In genomic region chr9:121233906-121234901, GRCh38 we compare ENCODE assay signal across 12 cellular contexts. TPM values are rescaled to one million over a fixed set of nuclear protein-coding genes. Genes with fewer than 3 reads are reported as not detected.
DNase-seq lines count a peak whose midpoint lies in the region; ATAC-seq, FAIRE-seq and TF ChIP-seq lines count a peak whose summit lies in the region.
"Had no signal": no experiment of that assay in that cellular context is flagged by ENCODE, and none has a peak within 500 bp of the region (broad histone marks: within the 10 kb centered on the region; RNA-seq: fewer than 3 reads in every experiment).

No MANE protein-coding gene starts in this region.

- no peaks in the 10 kb centered on the region for H3K9me2 ChIP-seq in PC-3 (replicated peaks; ENCODE audit: low read length)

- intact Hi-C loops in MCF 10A (cut with micrococcal nuclease) (no loop called here), breast epithelium (cut with DNase I; ENCODE audit: low total_unique reads) (no loop called here), PC-3 (cut with micrococcal nuclease) (no loop called here), endothelial cell of umbilical vein (cut with micrococcal nuclease) (no loop called here)
- intact Hi-C loops in activated CD4-positive, alpha-beta memory T cell treated with anti-CD3 and anti-CD28 coated beads for 36 hours (cut with micrococcal nuclease): no loop called here

- H3K9me1 ChIP-seq in endothelial cell of umbilical vein (replicated peaks; ENCODE audit: control insufficient read depth, extremely low read depth, insufficient read depth, low read length): no peaks in the 10 kb centered on the region

- peaks cover 7% of the 10 kb centered on the region for H3K4me1 Mint-ChIP-seq in MCF 10A (ENCODE audit: insufficient read depth, unreplicated experiment)
- H3K4me1 Mint-ChIP-seq in activated CD4-positive, alpha-beta memory T cell treated with anti-CD3 and anti-CD28 coated beads for 36 hours (ENCODE audit: low read depth): no peaks in the 10 kb centered on the region
- H3K4me1 Mint-ChIP-seq: activated naive CD8-positive, alpha-beta T cell treated with anti-CD3 and anti-CD28 coated beads, Interleukin-2, amount 10 ng/mL, durations not matched to agents 7 days and 5 days; T-cell had no signal

- POLR2A ChIA-PET in MCF 10A (lab: Yijun Ruan, JAX): interaction anchor here (0.7 to 2.5 kb wide), 6 partner anchors 8 to 44 kb away, joined by 3 to 9 read pairs (median 4); partner anchors contain the start of gene GSN
- POLR2A ChIA-PET in PC-3 (lab: Charles Lee; ENCODE audit: unreplicated experiment): interaction anchor here (0.7 kb wide), 1 partner anchor 33 kb away, joined by 4 read pairs; the partner anchor contains the start of gene GSN
- POLR2A ChIA-PET in endothelial cell of umbilical vein (lab: Charles Lee): no interaction called here
- POLR2A ChIA-PET in activated CD4-positive, alpha-beta memory T cell treated with anti-CD3 and anti-CD28 coated beads for 36 hours (lab: Charles Lee): no interaction called here

- no peak for TF ChIP-seq CTCF in MCF 10A (IDR thresholded peaks at IDR 0.05; ENCODE audit: unreplicated experiment)
- TF ChIP-seq CTCF in breast epithelium (IDR thresholded peaks at IDR 0.05): no peak
- TF ChIP-seq CTCF in PC-3 (conservative IDR thresholded peaks at IDR 0.05; ENCODE audit: low read depth, low read length): no peak
- no peak for TF ChIP-seq CTCF in endothelial cell of umbilical vein (IDR thresholded peaks at IDR 0.05; ENCODE audit: extremely low read depth in 1 of 2, insufficient read depth in 1 of 2, low read depth in 1 of 2, low read length in 2 of 2)

- no peaks in the 10 kb centered on the region for H3K36me3 Mint-ChIP-seq in MCF 10A (ENCODE audit: insufficient read depth, unreplicated experiment)
- peaks cover 3% of the 10 kb centered on the region for H3K36me3 Mint-ChIP-seq in activated CD4-positive, alpha-beta memory T cell treated with anti-CD3 and anti-CD28 coated beads for 36 hours

- dilution Hi-C loops in endothelial cell of umbilical vein (cut with MboI; ENCODE audit: extremely low pct_ligation_motif_present, low sequenced_read_pairs): no loop called here

- no peaks in the 10 kb centered on the region for H3K27me3 Mint-ChIP-seq in MCF 10A (ENCODE audit: insufficient read depth, unreplicated experiment)
- no peaks in the 10 kb centered on the region for H3K27me3 Mint-ChIP-seq in activated CD4-positive, alpha-beta memory T cell treated with anti-CD3 and anti-CD28 coated beads for 36 hours
- H3K27me3 Mint-ChIP-seq: activated naive CD8-positive, alpha-beta T cell treated with anti-CD3 and anti-CD28 coated beads, Interleukin-2, amount 10 ng/mL, durations not matched to agents 7 days and 5 days; T-cell had no signal

- no peaks in the 10 kb centered on the region for H3F3A ChIP-seq in PC-3 (ENCODE audit: low read length, unreplicated experiment)

- peak overlapping the region; percentile 52; the same call in 1 of the 2 replicates for H2AFZ ChIP-seq in PC-3 (ENCODE audit: low read length)
- no peak overlapping the region for H2AFZ ChIP-seq in endothelial cell of umbilical vein (ENCODE audit: low read depth, low read length)

- H3K4me2 ChIP-seq in PC-3 (ENCODE audit: low read length) (peak overlapping the region; percentile 56; the same call in 1 of the 2 replicates), endothelial cell of umbilical vein (ENCODE audit: insufficient read depth, low read length) (no peak overlapping the region)

- FAIRE-seq in endothelial cell of umbilical vein (lab: Jason Lieb, UNC): peak; percentile 61

- no peak overlapping the region for H3K27ac ChIP-seq in breast epithelium
- H3K27ac ChIP-seq in PC-3 (ENCODE audit: low read length): peak overlapping the region; percentile 88
- no peak overlapping the region for H3K27ac ChIP-seq in endothelial cell of umbilical vein (ENCODE audit: insufficient read depth, low read depth, low read length)
- H3K27ac ChIP-seq: vagina had no signal

- TF ChIP-seq POLR2A in breast epithelium (IDR thresholded peaks at IDR 0.05): no peak
- TF ChIP-seq POLR2A in endothelial cell of umbilical vein (IDR thresholded peaks at IDR 0.05; ENCODE audit: low read depth, low read length): no peak

- H3K27ac Mint-ChIP-seq in MCF 10A (ENCODE audit: low read depth, unreplicated experiment): peak overlapping the region; percentile 75
- no peak overlapping the region for H3K27ac Mint-ChIP-seq in activated CD4-positive, alpha-beta memory T cell treated with anti-CD3 and anti-CD28 coated beads for 36 hours
- H3K27ac Mint-ChIP-seq: activated naive CD8-positive, alpha-beta T cell treated with anti-CD3 and anti-CD28 coated beads, Interleukin-2, amount 10 ng/mL, durations not matched to agents 7 days and 5 days; T-cell had no signal

- ATAC-seq in PC-3 (peak; percentile 91), HG02610 (IDR thresholded peaks at IDR 0.05; ENCODE audit: unreplicated experiment) (no peak)
- ATAC-seq: T-cell had no signal

- H3K9ac ChIP-seq in PC-3 (ENCODE audit: low read length) (peak overlapping the region; percentile 10; the same call in 1 of the 2 replicates), endothelial cell of umbilical vein (replicated peaks; ENCODE audit: extremely low read depth, insufficient read depth, low read length) (no peak overlapping the region)

- H3K4me3 ChIP-seq in breast epithelium (no peak overlapping the region), PC-3 (ENCODE audit: low read length) (no peak overlapping the region), endothelial cell of umbilical vein (replicated peaks in 1 of 3; ENCODE audit: insufficient read depth in 1 of 3, low read depth in 1 of 3, low read length in 3 of 3) (no peak overlapping the region)
- H3K4me3 ChIP-seq: vagina had no signal

- BruUV-seq in MCF 10A (replicated peaks; lab: Mats Ljungman, UMichigan) (no TSS peak), PC-3 (replicated peaks; lab: Mats Ljungman, UMichigan) (no TSS peak), endothelial cell of umbilical vein (replicated peaks; lab: Mats Ljungman, UMichigan) (no TSS peak)

- H3K36me3 ChIP-seq in breast epithelium (no peaks in the 10 kb centered on the region), PC-3 (ENCODE audit: low read depth, low read length) (no peaks in the 10 kb centered on the region), endothelial cell of umbilical vein (ENCODE audit: control insufficient read depth in 2 of 2, extremely low read depth in 1 of 2, insufficient read depth in 2 of 2, low read length in 2 of 2) (no peaks in the 10 kb centered on the region)
- H3K36me3 ChIP-seq: vagina had no signal

- no peaks in the 10 kb centered on the region for H3K79me2 ChIP-seq in PC-3 (ENCODE audit: low read length)
- H3K79me2 ChIP-seq in endothelial cell of umbilical vein (ENCODE audit: control insufficient read depth, insufficient read depth, low read length): no peaks in the 10 kb centered on the region

- no peaks in the 10 kb centered on the region for H3K4me1 ChIP-seq in breast epithelium
- peaks cover 22% of the 10 kb centered on the region for H3K4me1 ChIP-seq in PC-3 (ENCODE audit: insufficient read depth, low read length)
- peaks cover 6% of the 10 kb centered on the region for H3K4me1 ChIP-seq in endothelial cell of umbilical vein (ENCODE audit: control insufficient read depth, extremely low read depth, insufficient read depth, low read length)
- H3K4me1 ChIP-seq: vagina had no signal

- no peak overlapping the region for H3K4me3 Mint-ChIP-seq in MCF 10A (ENCODE audit: unreplicated experiment)
- H3K4me3 Mint-ChIP-seq in activated CD4-positive, alpha-beta memory T cell treated with anti-CD3 and anti-CD28 coated beads for 36 hours: no peak overlapping the region
- H3K4me3 Mint-ChIP-seq: activated naive CD8-positive, alpha-beta T cell treated with anti-CD3 and anti-CD28 coated beads, Interleukin-2, amount 10 ng/mL, durations not matched to agents 7 days and 5 days; T-cell had no signal

- DNase-seq in MCF 10A (ENCODE audit: unreplicated experiment) (peak; percentile 69), breast epithelium (ENCODE audit: low spot score in 2 of 2) (no peak), PC-3 (peak; percentile 77), endothelial cell of umbilical vein (ENCODE audit: low read depth, low spot score) (no peak), NK-92 (lab: John Stamatoyannopoulos, UW; ENCODE audit: unreplicated experiment) (no peak)
- DNase-seq in NK-92 treated with Interleukin-12 subunit alpha and Interleukin-12 subunit beta, amount 100 ng/mL, for 24 hours (lab: John Stamatoyannopoulos, UW): no peak
- no peak for DNase-seq in activated CD4-positive, alpha-beta memory T cell treated with anti-CD3 and anti-CD28 coated beads for 36 hours
- DNase-seq: activated naive CD8-positive, alpha-beta T cell treated with anti-CD3 and anti-CD28 coated beads, Interleukin-2, amount 10 ng/mL, durations not matched to agents 7 days and 5 days; effector CD8-positive, alpha-beta T cell; T-cell had no signal

- H3K27me3 ChIP-seq in breast epithelium (no peaks in the 10 kb centered on the region), PC-3 (ENCODE audit: low read length) (no peaks in the 10 kb centered on the region), endothelial cell of umbilical vein (ENCODE audit: control insufficient read depth in 2 of 2, insufficient read depth in 2 of 2, low read length in 2 of 2) (peaks cover 0 to 3% of the 10 kb centered on the region in 2 experiments)
- H3K27me3 ChIP-seq: vagina had no signal

- H3K9me3 ChIP-seq in breast epithelium (no peaks in the 10 kb centered on the region), PC-3 (ENCODE audit: low read length) (no peaks in the 10 kb centered on the region), endothelial cell of umbilical vein (replicated peaks; ENCODE audit: control insufficient read depth, insufficient read depth, low read length) (no peaks in the 10 kb centered on the region)
- H3K9me3 ChIP-seq: vagina had no signal

- H3K9me3 Mint-ChIP-seq in MCF 10A (ENCODE audit: unreplicated experiment): no peaks in the 10 kb centered on the region
- H3K9me3 Mint-ChIP-seq in activated CD4-positive, alpha-beta memory T cell treated with anti-CD3 and anti-CD28 coated beads for 36 hours: no peaks in the 10 kb centered on the region
- H3K9me3 Mint-ChIP-seq: activated naive CD8-positive, alpha-beta T cell treated with anti-CD3 and anti-CD28 coated beads, Interleukin-2, amount 10 ng/mL, durations not matched to agents 7 days and 5 days; T-cell had no signal

- CTCF ChIA-PET in MCF 10A (lab: Yijun Ruan, JAX) (interaction anchor here (0.5 to 1.6 kb wide), 4 partner anchors 11 to 146 kb away, joined by 3 to 4 read pairs (median 4); no protein-coding TSS in a partner anchor), PC-3 (lab: Charles Lee) (no interaction called here), endothelial cell of umbilical vein (lab: Charles Lee) (interaction anchor here (1.1 to 2.9 kb wide), 7 partner anchors 10 to 44 kb away, joined by 3 to 15 read pairs (median 5); partner anchors contain the start of genes GSN and RAB14)
- CTCF ChIA-PET in activated CD4-positive, alpha-beta memory T cell treated with anti-CD3 and anti-CD28 coated beads for 36 hours (lab: Charles Lee): interaction anchor here (1.2 to 1.5 kb wide), 4 partner anchors 11 to 86 kb away, joined by 3 read pairs; no protein-coding TSS in a partner anchor

- H4K20me1 ChIP-seq in PC-3 (ENCODE audit: low read length): no peaks in the 10 kb centered on the region
- H4K20me1 ChIP-seq in endothelial cell of umbilical vein (replicated peaks; ENCODE audit: control insufficient read depth, extremely low read depth, insufficient read depth, low read length): no peaks in the 10 kb centered on the region

RNA-seq across cellular contexts. Expression of gene RAB14, which starts 32.5 kb away (rescaled TPM):
- total RNA-seq in MCF 10A (2022): 65.8 and 77.0 TPM in 2 replicates
- total RNA-seq in breast epithelium: 10 to 100 TPM; 36.5 to 53.1 (median 41.3) TPM
- total RNA-seq in PC-3 (2014; rRNA removed): 13.8 and 14.9 TPM in 2 replicates
- total RNA-seq in endothelial cell of umbilical vein: 76.4 and 79.3 TPM in 2 replicates
- 12.7 and 18.9 TPM in 2 replicates for polyA plus RNA-seq in endothelial cell of umbilical vein
- polyA plus RNA-seq in endothelial cell of umbilical vein (2011; cell fraction: cytosol; rRNA removed): 22.8 and 23.2 TPM in 2 replicates
- polyA plus RNA-seq in endothelial cell of umbilical vein (2011; cell fraction: nucleus; rRNA removed): 22.5 and 29.1 TPM in 2 replicates
- polyA plus RNA-seq in endothelial cell of umbilical vein (2012): 55.9 and 62.6 TPM in 2 replicates
- polyA minus RNA-seq in endothelial cell of umbilical vein: 19.4 and 22.8 TPM in 2 replicates
- 19.0 TPM for polyA minus RNA-seq in endothelial cell of umbilical vein (2011; cell fraction: cytosol; rRNA and poly(A)+ RNA removed)
- polyA minus RNA-seq in endothelial cell of umbilical vein (2011; cell fraction: nucleus; rRNA and poly(A)+ RNA removed): 18.8 and 27.6 TPM in 2 replicates
- total RNA-seq in activated CD4-positive, alpha-beta memory T cell treated with anti-CD3 and anti-CD28 coated beads for 36 hours: 10 to 100 TPM; 58.2 to 58.5 TPM

RNA-seq across cellular contexts. Expression of gene GSN, which starts 33.8 kb away (rescaled TPM):
- 21.9 and 24.9 TPM in 2 replicates for total RNA-seq in MCF 10A (2022)
- total RNA-seq in breast epithelium: over 10,000 TPM in 1 of 3 donors, 1,000 to 10,000 TPM in 2; 1,290 to 13,922 (median 1,437) TPM
- 36.5 and 40.3 TPM in 2 replicates for total RNA-seq in PC-3 (2014; rRNA removed)
- 130 and 176 TPM in 2 replicates for total RNA-seq in endothelial cell of umbilical vein
- 226 and 232 TPM in 2 replicates for polyA plus RNA-seq in endothelial cell of umbilical vein
- polyA plus RNA-seq in endothelial cell of umbilical vein (2011; cell fraction: cytosol; rRNA removed): 173 and 209 TPM in 2 replicates
- polyA plus RNA-seq in endothelial cell of umbilical vein (2011; cell fraction: nucleus; rRNA removed): 166 and 211 TPM in 2 replicates
- polyA plus RNA-seq in endothelial cell of umbilical vein (2012): 108 and 158 TPM in 2 replicates
- polyA minus RNA-seq in endothelial cell of umbilical vein: 266 and 282 TPM in 2 replicates
- polyA minus RNA-seq in endothelial cell of umbilical vein (2011; cell fraction: cytosol; rRNA and poly(A)+ RNA removed): 24.0 TPM
- 55.1 and 90.4 TPM in 2 replicates for polyA minus RNA-seq in endothelial cell of umbilical vein (2011; cell fraction: nucleus; rRNA and poly(A)+ RNA removed)
- total RNA-seq in activated CD4-positive, alpha-beta memory T cell treated with anti-CD3 and anti-CD28 coated beads for 36 hours: 1 to 10 TPM; 2.6 to 2.9 TPM

Comparison
In these comparisons a context has a peak if more than half of its experiments do, and no peak if none do; other contexts are left out.
1. DNase-seq: peak in MCF 10A (single experiment) and PC-3 (single experiment); none in breast epithelium (0 of 2), endothelial cell of umbilical vein (single experiment), NK-92 treated with Interleukin-12 subunit alpha and Interleukin-12 subunit beta, amount 100 ng/mL, for 24 hours (single experiment), activated CD4-positive, alpha-beta memory T cell treated with anti-CD3 and anti-CD28 coated beads for 36 hours (single experiment) and NK-92 (single experiment).
2. POLR2A ChIA-PET loops: an anchor here in MCF 10A (0.7 to 2.5 kb wide) and PC-3 (0.7 kb wide); none called in endothelial cell of umbilical vein and activated CD4-positive, alpha-beta memory T cell treated with anti-CD3 and anti-CD28 coated beads for 36 hours.